Comparison of ENCODE assay signal across 8 cellular contexts in genomic region chr22:23070418-23071162, GRCh38. TPM values are rescaled to one million over a fixed set of nuclear protein-coding genes. Genes with fewer than 3 reads are reported as not detected.
A peak's percentile ranks its signal among the peaks of the same experiment; 100 is the strongest.
DNase-seq lines count a peak whose midpoint lies in the region; ATAC-seq and TF ChIP-seq lines count a peak whose summit lies in the region.

Gene GNAZ, plus strand, starts transcription at chr22:23070519. Its CDS starts 25,177 bp downstream, at chr22:23095696.

- peaks cover 23% of the 10 kb centered on the region; the same call in 1 of the 2 replicates for H4K20me1 ChIP-seq in Karpas-422 (ENCODE audit: insufficient read depth, low read depth, low read length)

- peak within 1 kb of the TSS; percentile 14 for H3K27ac ChIP-seq in Karpas-422 (ENCODE audit: low read length)

- no peaks in the 10 kb centered on the region for H3K9me2 ChIP-seq in Karpas-422 (replicated peaks; ENCODE audit: insufficient read depth, low read length)

- H3K9me3 ChIP-seq in Karpas-422 (ENCODE audit: low read length), result no peaks in the 10 kb centered on the region

- peak within 1 kb of the TSS; percentile 22; the same call in 1 of the 2 replicates for H2AFZ ChIP-seq in Karpas-422 (ENCODE audit: low read length)

- H3K4me1 ChIP-seq in Karpas-422 (ENCODE audit: low read length), result peaks cover 66% of the 10 kb centered on the region

- no peaks in the 10 kb centered on the region for H3K27me3 ChIP-seq in Karpas-422 (ENCODE audit: low read length)

- no peaks in the 10 kb centered on the region for H3K9me3 Mint-ChIP-seq in activated T-helper 17 cell treated with anti-CD3 and anti-CD28 coated beads, Interleukin-2, amount 50 U/mL, for 72 hours
- no peaks in the 10 kb centered on the region for H3K9me3 Mint-ChIP-seq in osteocyte (ENCODE audit: unreplicated experiment)

- H3K36me3 ChIP-seq in Karpas-422 (ENCODE audit: insufficient read depth, low read length), result no peaks in the 10 kb centered on the region

- H3K27me3 Mint-ChIP-seq in activated T-helper 17 cell treated with anti-CD3 and anti-CD28 coated beads, Interleukin-2, amount 50 U/mL, for 72 hours, result peaks cover 5% of the 10 kb centered on the region
- no peaks in the 10 kb centered on the region for H3K27me3 Mint-ChIP-seq in osteocyte (ENCODE audit: unreplicated experiment)

- H3K36me3 Mint-ChIP-seq in activated T-helper 17 cell treated with anti-CD3 and anti-CD28 coated beads, Interleukin-2, amount 50 U/mL, for 72 hours (ENCODE audit: low read depth), result no peaks in the 10 kb centered on the region
- H3K36me3 Mint-ChIP-seq in osteocyte (ENCODE audit: unreplicated experiment), result no peaks in the 10 kb centered on the region

- peak within 1 kb of the TSS; percentile 75 for H3K4me3 Mint-ChIP-seq in activated T-helper 17 cell treated with anti-CD3 and anti-CD28 coated beads, Interleukin-2, amount 50 U/mL, for 72 hours
- peak within 1 kb of the TSS; percentile 79 for H3K4me3 Mint-ChIP-seq in osteocyte (ENCODE audit: unreplicated experiment)

- TF ChIP-seq CTCF in osteocyte (IDR thresholded peaks at IDR 0.05), result no peak

- H3K9ac ChIP-seq in Karpas-422 (ENCODE audit: low read length), result peak within 1 kb of the TSS; percentile 92

- DNase-seq in ACHN, result peak; percentile 5
- DNase-seq in Karpas-422, result peak; percentile 79
- peak in 36 of 42 donors; percentile 15 to 67 (median 42) for DNase-seq in head of caudate nucleus
- no peak for DNase-seq in osteocyte (ENCODE audit: extremely low spot score, unreplicated experiment)

- peak within 1 kb of the TSS; percentile 96 for H3K4me3 ChIP-seq in Karpas-422 (ENCODE audit: low read length)

- ATAC-seq in GM18861 (IDR thresholded peaks at IDR 0.05; ENCODE audit: unreplicated experiment), result peak; percentile 17
- ATAC-seq in activated T-helper 17 cell treated with anti-CD3 and anti-CD28 coated beads, Interleukin-2, amount 50 U/mL, for 72 hours (replicated peaks), result peak; percentile 76
- ATAC-seq in GM21423 (IDR thresholded peaks at IDR 0.05; ENCODE audit: unreplicated experiment), result no peak
- ATAC-seq in GM19395 (IDR thresholded peaks at IDR 0.05; ENCODE audit: unreplicated experiment), result no peak

- no peak within 1 kb of the TSS for H3K27ac Mint-ChIP-seq in activated T-helper 17 cell treated with anti-CD3 and anti-CD28 coated beads, Interleukin-2, amount 50 U/mL, for 72 hours
- no peak within 1 kb of the TSS for H3K27ac Mint-ChIP-seq in osteocyte (ENCODE audit: unreplicated experiment)

- H3K79me2 ChIP-seq in Karpas-422 (ENCODE audit: low read length), result peaks cover 47% of the 10 kb centered on the region

- in situ Hi-C loops in ACHN (cut with HindIII; ENCODE audit: low pct_ligation_motif_present, low pct_unique_long_range_greater_than_20kb, low sequenced_read_pairs), result no loop called here

- peak within 1 kb of the TSS; percentile 83 for H3K4me2 ChIP-seq in Karpas-422 (ENCODE audit: low read depth, low read length, poor library complexity, severe bottlenecking)

- peaks cover 5% of the 10 kb centered on the region for H3K4me1 Mint-ChIP-seq in activated T-helper 17 cell treated with anti-CD3 and anti-CD28 coated beads, Interleukin-2, amount 50 U/mL, for 72 hours
- peaks cover 15% of the 10 kb centered on the region for H3K4me1 Mint-ChIP-seq in osteocyte (ENCODE audit: unreplicated experiment)

- intact Hi-C loops in head of caudate nucleus (cut with DNase I), result loop anchor here (2.0 kb wide), 1 partner anchor 72 kb away; no protein-coding TSS in a partner anchor

RNA-seq across cellular contexts. Expression of gene GNAZ, which starts in this region (rescaled TPM):
- total RNA-seq in Karpas-422 (2014; rRNA removed; shearing (Covaris generic); ENCODE audit: low replicate concordance), result 33.0 and 33.8 TPM in 2 replicates
- 1 to 10 TPM in 1 of 2 donors, under 1 TPM in 1; 0.37 to 2.0 TPM for total RNA-seq in activated T-helper 17 cell treated with anti-CD3 and anti-CD28 coated beads, Interleukin-2, amount 50 U/mL, for 72 hours
- 2.9 and 3.7 TPM in 2 replicates for total RNA-seq in osteocyte

Comparison
In these comparisons a context has a peak if more than half of its experiments do, and no peak if none do; other contexts are left out.
1. ATAC-seq: peak in GM18861 (single experiment) and activated T-helper 17 cell treated with anti-CD3 and anti-CD28 coated beads, Interleukin-2, amount 50 U/mL, for 72 hours (single experiment); none in GM21423 (single experiment) and GM19395 (single experiment).